Comparison of ENCODE assay signal across 2 cellular contexts in genomic region chr20:43761396-43762340, GRCh38.
TF ChIP-seq lines count a peak whose summit lies in the region.

No MANE protein-coding gene starts in this region.

TF ChIP-seq in IMR-90, 13 proteins besides CTCF, POLR2A, EP300 and RAD21:
- TF ChIP-seq SMC3 (IDR thresholded peaks at IDR 0.05; ENCODE audit: low read depth, low read length) (no peak), MAFK (IDR thresholded peaks at IDR 0.05; ENCODE audit: low read depth, low read length) (no peak), ELK1 (IDR thresholded peaks at IDR 0.05; ENCODE audit: borderline replicate concordance, low read depth, low read length) (no peak), RCOR1 (IDR thresholded peaks at IDR 0.05; ENCODE audit: insufficient replicate concordance, low read length) (no peak), MAZ (IDR thresholded peaks at IDR 0.05; ENCODE audit: borderline replicate concordance, low read depth, low read length) (no peak), NFE2L2 (IDR thresholded peaks at IDR 0.05; ENCODE audit: low read depth, low read length) (no peak), FOS (IDR thresholded peaks at IDR 0.05; ENCODE audit: low read depth, low read length) (no peak), CEBPB (IDR thresholded peaks at IDR 0.05; ENCODE audit: low read depth, low read length) (no peak), BHLHE40 (IDR thresholded peaks at IDR 0.05; ENCODE audit: low read depth, low read length) (no peak), MXI1 (IDR thresholded peaks at IDR 0.05; ENCODE audit: borderline replicate concordance, low read depth, low read length) (no peak), CHD1 (IDR thresholded peaks at IDR 0.05; ENCODE audit: low read depth, low read length) (no peak), RFX5 (IDR thresholded peaks at IDR 0.05; ENCODE audit: low read depth, low read length) (no peak)

TF ChIP-seq in SK-N-SH, 30 proteins besides CTCF, POLR2A, EP300 and RAD21:
- TF ChIP-seq RFX5 (IDR thresholded peaks at IDR 0.05; ENCODE audit: low read length) (no peak), YY1 (IDR thresholded peaks at IDR 0.05; ENCODE audit: low read depth) (no peak), MAX (IDR thresholded peaks at IDR 0.05; ENCODE audit: low read depth) (no peak)
